In genomic region chr14:75978249-75978731, GRCh38 we compare ENCODE assay signal across 11 cellular contexts. TPM values are rescaled to one million over a fixed set of nuclear protein-coding genes. Genes with fewer than 3 reads are reported as not detected.
A peak's percentile ranks its signal among the peaks of the same experiment; 100 is the strongest.
DNase-seq lines count a peak whose midpoint lies in the region; ATAC-seq, FAIRE-seq and TF ChIP-seq lines count a peak whose summit lies in the region.
"Had no signal": no experiment of that assay in that cellular context is flagged by ENCODE, and none has a peak within 500 bp of the region (broad histone marks: within the 10 kb centered on the region; RNA-seq: fewer than 3 reads in every experiment).

No MANE protein-coding gene starts in this region.

- POLR2A ChIA-PET in activated CD4-positive, alpha-beta memory T cell treated with anti-CD3 and anti-CD28 coated beads, Interleukin-2, amount 10 ng/mL, durations not matched to agents 7 days and 5 days (lab: Charles Lee): no interaction called here
- POLR2A ChIA-PET in naive thymus-derived CD4-positive, alpha-beta T cell (lab: Charles Lee): no interaction called here

- no peak overlapping the region for H3K27ac ChIP-seq in CD4-positive, CD25-positive, alpha-beta regulatory T cell (ENCODE audit: insufficient read depth, low read length, poor library complexity, severe bottlenecking)
- no peak overlapping the region for H3K27ac ChIP-seq in naive thymus-derived CD4-positive, alpha-beta T cell (ENCODE audit: low read depth, low read length)
- peak overlapping the region in 2 of 4 donors; percentile 17 to 99 for H3K27ac ChIP-seq in esophagus muscularis mucosa (replicated peaks in 1 of 4)

- no peak for TF ChIP-seq EP300 in esophagus muscularis mucosa (IDR thresholded peaks at IDR 0.05)

- peaks cover 7 to 43% (median 27%) of the 10 kb centered on the region in 4 donors for H3K4me1 Mint-ChIP-seq in CD4-positive, CD25-positive, alpha-beta regulatory T cell
- peaks cover 37% of the 10 kb centered on the region for H3K4me1 Mint-ChIP-seq in activated CD4-positive, alpha-beta memory T cell treated with anti-CD3 and anti-CD28 coated beads, Interleukin-2, amount 10 ng/mL, durations not matched to agents 7 days and 5 days
- peaks cover 32 to 47% (median 38%) of the 10 kb centered on the region in 7 donors for H3K4me1 Mint-ChIP-seq in naive thymus-derived CD4-positive, alpha-beta T cell

- H3K4me1 ChIP-seq in CD4-positive, CD25-positive, alpha-beta regulatory T cell (ENCODE audit: control insufficient read depth, insufficient read depth, low read length, poor library complexity, severe bottlenecking): peaks cover 28% of the 10 kb centered on the region
- H3K4me1 ChIP-seq in naive thymus-derived CD4-positive, alpha-beta T cell (ENCODE audit: control insufficient read depth in 2 of 2, insufficient read depth in 2 of 2, low read length in 2 of 2): peaks cover 9 to 27% of the 10 kb centered on the region in 2 donors
- peaks cover 33 to 61% (median 59%) of the 10 kb centered on the region in 4 donors for H3K4me1 ChIP-seq in esophagus muscularis mucosa

- no peaks in the 10 kb centered on the region for H3K27me3 ChIP-seq in CD4-positive, CD25-positive, alpha-beta regulatory T cell (ENCODE audit: control insufficient read depth, insufficient read depth, low read length)
- H3K27me3 ChIP-seq in naive thymus-derived CD4-positive, alpha-beta T cell (ENCODE audit: control insufficient read depth in 2 of 2, insufficient read depth in 2 of 2, low read length in 2 of 2): no peaks in the 10 kb centered on the region
- H3K27me3 ChIP-seq in esophagus muscularis mucosa: no peaks in the 10 kb centered on the region

- TF ChIP-seq POLR2A in H54 (IDR thresholded peaks at IDR 0.05; ENCODE audit: low read depth, low read length) (no peak), esophagus muscularis mucosa (IDR thresholded peaks at IDR 0.05; ENCODE audit: low read depth) (no peak)

- no peak for TF ChIP-seq CTCF in GM12865 (IDR thresholded peaks at IDR 0.05; ENCODE audit: insufficient read depth, low read depth, low read length, missing control alignments)
- TF ChIP-seq CTCF in esophagus muscularis mucosa (IDR thresholded peaks at IDR 0.05): no peak

- H3K36me3 ChIP-seq in CD4-positive, CD25-positive, alpha-beta regulatory T cell (ENCODE audit: control insufficient read depth, insufficient read depth, low read length): no peaks in the 10 kb centered on the region
- no peaks in the 10 kb centered on the region for H3K36me3 ChIP-seq in naive thymus-derived CD4-positive, alpha-beta T cell (ENCODE audit: control insufficient read depth in 2 of 3, insufficient read depth in 3 of 3, low read length in 3 of 3)
- H3K36me3 ChIP-seq in esophagus muscularis mucosa: no peaks in the 10 kb centered on the region

- CTCF ChIA-PET in activated CD4-positive, alpha-beta memory T cell treated with anti-CD3 and anti-CD28 coated beads, Interleukin-2, amount 10 ng/mL, durations not matched to agents 7 days and 5 days (lab: Charles Lee): interaction anchor here (1.8 to 11.6 kb wide), 3 partner anchors 71 to 268 kb away, joined by 4 to 182 read pairs (median 74); no protein-coding TSS in a partner anchor
- CTCF ChIA-PET in naive thymus-derived CD4-positive, alpha-beta T cell (lab: Charles Lee): interaction anchor here (0.6 to 5.8 kb wide), 3 partner anchors 72 to 457 kb away, joined by 4 to 42 read pairs (median 4); no protein-coding TSS in a partner anchor

- intact Hi-C loops in naive thymus-derived CD4-positive, alpha-beta T cell (cut with micrococcal nuclease): no loop called here
- intact Hi-C loops in esophagus muscularis mucosa (cut with DNase I): loop anchor here (2.0 to 5.0 kb wide), 2 partner anchors 71 to 181 kb away; no protein-coding TSS in a partner anchor

- peak; percentile 36 to 60 for ATAC-seq in CD4-positive, CD25-positive, alpha-beta regulatory T cell (ENCODE audit: low read depth in 2 of 2)
- peak; percentile 24 for ATAC-seq in naive thymus-derived CD4-positive, alpha-beta T cell
- no peak for ATAC-seq in HG03280 (IDR thresholded peaks at IDR 0.05; ENCODE audit: unreplicated experiment)
- ATAC-seq: activated T-cell treated with anti-CD3 and anti-CD28 coated beads, Interleukin-2, amount 50 U/mL, for 4 hours had no signal

- no peak for FAIRE-seq in H54 (lab: Jason Lieb, UNC)
- FAIRE-seq: G401.6 had no signal

- H3K4me3 ChIP-seq in CD4-positive, CD25-positive, alpha-beta regulatory T cell (ENCODE audit: low read depth, low read length): no peak overlapping the region
- H3K4me3 ChIP-seq in GM12865 (ENCODE audit: low read depth, low read length): no peak overlapping the region
- H3K4me3 ChIP-seq in naive thymus-derived CD4-positive, alpha-beta T cell (ENCODE audit: low read length): no peak overlapping the region
- H3K4me3 ChIP-seq in esophagus muscularis mucosa: peak overlapping the region in 1 of 4 donors; percentile 77

- DNase-seq in CD4-positive, CD25-positive, alpha-beta regulatory T cell: peak in 2 of 3 donors; percentile 45 to 69
- DNase-seq in GM12865 (ENCODE audit: low read depth): peak; percentile 45
- peak; percentile 29 for DNase-seq in activated CD4-positive, alpha-beta memory T cell treated with anti-CD3 and anti-CD28 coated beads, Interleukin-2, amount 10 ng/mL, durations not matched to agents 7 days and 5 days
- DNase-seq in naive thymus-derived CD4-positive, alpha-beta T cell: peak in 7 of 9 donors; percentile 10 to 49 (median 36)
- no peak for DNase-seq in H54 (ENCODE audit: insufficient read length, low spot score)
- DNase-seq in esophagus muscularis mucosa (ENCODE audit: extremely low spot score): no peak
- DNase-seq: activated T-cell treated with anti-CD3 and anti-CD28 coated beads, Interleukin-2, amount 50 U/mL, for 4 hours; midbrain had no signal

- H3K9me3 Mint-ChIP-seq in CD4-positive, CD25-positive, alpha-beta regulatory T cell: no peaks in the 10 kb centered on the region
- no peaks in the 10 kb centered on the region for H3K9me3 Mint-ChIP-seq in activated CD4-positive, alpha-beta memory T cell treated with anti-CD3 and anti-CD28 coated beads, Interleukin-2, amount 10 ng/mL, durations not matched to agents 7 days and 5 days
- H3K9me3 Mint-ChIP-seq in naive thymus-derived CD4-positive, alpha-beta T cell: peaks cover 0 to 3% (median 0%) of the 10 kb centered on the region in 11 donors
- H3K9me3 Mint-ChIP-seq: activated T-cell treated with anti-CD3 and anti-CD28 coated beads, Interleukin-2, amount 50 U/mL, for 4 hours; stimulated activated naive CD8-positive, alpha-beta T cell treated with anti-CD3 and anti-CD28 coated beads, Interleukin-15, Interleukin-2, amounts not matched to agents 100 ng/mL and 50 ng/mL, for 24 hours had no signal

- 56% methylated on average over 9 of the region's 10 CpGs for WGBS in esophagus muscularis mucosa

- peak overlapping the region; percentile 24 to 73 (median 54) for H3K4me3 Mint-ChIP-seq in CD4-positive, CD25-positive, alpha-beta regulatory T cell
- H3K4me3 Mint-ChIP-seq in activated CD4-positive, alpha-beta memory T cell treated with anti-CD3 and anti-CD28 coated beads, Interleukin-2, amount 10 ng/mL, durations not matched to agents 7 days and 5 days: no peak overlapping the region
- H3K4me3 Mint-ChIP-seq in naive thymus-derived CD4-positive, alpha-beta T cell: peak overlapping the region in 5 of 10 donors; percentile 12 to 72 (median 45)
- H3K4me3 Mint-ChIP-seq: activated T-cell treated with anti-CD3 and anti-CD28 coated beads, Interleukin-2, amount 50 U/mL, for 4 hours; stimulated activated naive CD8-positive, alpha-beta T cell treated with anti-CD3 and anti-CD28 coated beads, Interleukin-15, Interleukin-2, amounts not matched to agents 100 ng/mL and 50 ng/mL, for 24 hours had no signal

- peaks cover 3% of the 10 kb centered on the region for H3K36me3 Mint-ChIP-seq in CD4-positive, CD25-positive, alpha-beta regulatory T cell
- no peaks in the 10 kb centered on the region for H3K36me3 Mint-ChIP-seq in activated CD4-positive, alpha-beta memory T cell treated with anti-CD3 and anti-CD28 coated beads, Interleukin-2, amount 10 ng/mL, durations not matched to agents 7 days and 5 days (ENCODE audit: low read depth)
- H3K36me3 Mint-ChIP-seq in naive thymus-derived CD4-positive, alpha-beta T cell: peaks cover 0 to 8% (median 2%) of the 10 kb centered on the region in 5 donors

- H3K27me3 Mint-ChIP-seq in CD4-positive, CD25-positive, alpha-beta regulatory T cell: no peaks in the 10 kb centered on the region
- peaks cover 3% of the 10 kb centered on the region for H3K27me3 Mint-ChIP-seq in activated CD4-positive, alpha-beta memory T cell treated with anti-CD3 and anti-CD28 coated beads, Interleukin-2, amount 10 ng/mL, durations not matched to agents 7 days and 5 days
- peaks cover 0 to 7% (median 0%) of the 10 kb centered on the region in 5 donors for H3K27me3 Mint-ChIP-seq in naive thymus-derived CD4-positive, alpha-beta T cell
- H3K27me3 Mint-ChIP-seq: stimulated activated naive CD8-positive, alpha-beta T cell treated with anti-CD3 and anti-CD28 coated beads, Interleukin-15, Interleukin-2, amounts not matched to agents 100 ng/mL and 50 ng/mL, for 24 hours had no signal

- peak overlapping the region in 2 of 3 donors; percentile 47 to 89 for H3K27ac Mint-ChIP-seq in CD4-positive, CD25-positive, alpha-beta regulatory T cell
- H3K27ac Mint-ChIP-seq in activated CD4-positive, alpha-beta memory T cell treated with anti-CD3 and anti-CD28 coated beads, Interleukin-2, amount 10 ng/mL, durations not matched to agents 7 days and 5 days: no peak overlapping the region
- peak overlapping the region in 7 of 9 donors; percentile 33 to 92 (median 77) for H3K27ac Mint-ChIP-seq in naive thymus-derived CD4-positive, alpha-beta T cell
- H3K27ac Mint-ChIP-seq: stimulated activated naive CD8-positive, alpha-beta T cell treated with anti-CD3 and anti-CD28 coated beads, Interleukin-15, Interleukin-2, amounts not matched to agents 100 ng/mL and 50 ng/mL, for 24 hours had no signal

- H3K9me3 ChIP-seq in CD4-positive, CD25-positive, alpha-beta regulatory T cell (ENCODE audit: control insufficient read depth in 2 of 2, low read length in 2 of 2): no peaks in the 10 kb centered on the region
- no peaks in the 10 kb centered on the region for H3K9me3 ChIP-seq in naive thymus-derived CD4-positive, alpha-beta T cell (ENCODE audit: control insufficient read depth in 2 of 3, low read length in 3 of 3)
- H3K9me3 ChIP-seq in esophagus muscularis mucosa: no peaks in the 10 kb centered on the region

RNA-seq across cellular contexts. Expression of gene TGFB3, which starts 3.5 kb away (rescaled TPM):
- 7.4 TPM for total RNA-seq in CD4-positive, CD25-positive, alpha-beta regulatory T cell
- under 1 TPM in 3 of 4 donors, not detected in 1; 0.16 to 0.93 (median 0.38) TPM for polyA plus RNA-seq in CD4-positive, CD25-positive, alpha-beta regulatory T cell
- total RNA-seq in activated CD4-positive, alpha-beta memory T cell treated with anti-CD3 and anti-CD28 coated beads, Interleukin-2, amount 10 ng/mL, durations not matched to agents 7 days and 5 days: 1 to 10 TPM; 1.8 to 2.1 TPM
- 10 to 100 TPM in 3 of 5 experiments, 1 to 10 TPM in 2; 2.2 to 14.3 (median 10.1) TPM for total RNA-seq in naive thymus-derived CD4-positive, alpha-beta T cell
- under 1 TPM in 1 of 2 donors, not detected in 1; 0.58 TPM for polyA plus RNA-seq in naive thymus-derived CD4-positive, alpha-beta T cell
- 10 to 100 TPM; 12.0 to 47.1 (median 23.2) TPM for total RNA-seq in esophagus muscularis mucosa

RNA-seq across cellular contexts. Expression of gene IFT43, which starts 7.3 kb away (rescaled TPM):
- total RNA-seq in CD4-positive, CD25-positive, alpha-beta regulatory T cell: 9.9 TPM
- 10 to 100 TPM; 13.5 to 20.0 (median 15.9) TPM for polyA plus RNA-seq in CD4-positive, CD25-positive, alpha-beta regulatory T cell
- 1 to 10 TPM; 6.4 to 6.9 TPM for total RNA-seq in activated CD4-positive, alpha-beta memory T cell treated with anti-CD3 and anti-CD28 coated beads, Interleukin-2, amount 10 ng/mL, durations not matched to agents 7 days and 5 days
- total RNA-seq in naive thymus-derived CD4-positive, alpha-beta T cell: 10 to 100 TPM in 4 of 5 experiments, 1 to 10 TPM in 1; 4.6 to 16.9 (median 15.4) TPM
- 10 to 100 TPM; 13.7 to 19.1 TPM for polyA plus RNA-seq in naive thymus-derived CD4-positive, alpha-beta T cell
- total RNA-seq in esophagus muscularis mucosa: 10 to 100 TPM; 36.7 to 51.0 (median 42.3) TPM

Comparison
In these comparisons a context has a peak if more than half of its experiments do, and no peak if none do; other contexts are left out.
1. DNase-seq: peak in CD4-positive, CD25-positive, alpha-beta regulatory T cell (2 of 3), GM12865 (single experiment), activated CD4-positive, alpha-beta memory T cell treated with anti-CD3 and anti-CD28 coated beads, Interleukin-2, amount 10 ng/mL, durations not matched to agents 7 days and 5 days (single experiment) and naive thymus-derived CD4-positive, alpha-beta T cell (7 of 9); none in H54 (single experiment) and esophagus muscularis mucosa (single experiment).